ENCODE assay signal across 9 cellular contexts in genomic region chr13:43905435-43906031, GRCh38. TPM values are rescaled to one million over a fixed set of nuclear protein-coding genes. Genes with fewer than 3 reads are reported as not detected.
DNase-seq lines count a peak whose midpoint lies in the region; ATAC-seq and TF ChIP-seq lines count a peak whose summit lies in the region.
"Had no signal": no experiment of that assay in that cellular context is flagged by ENCODE, and none has a peak within 500 bp of the region (broad histone marks: within the 10 kb centered on the region; RNA-seq: fewer than 3 reads in every experiment).

No MANE protein-coding gene starts in this region.

- H3K4me2 ChIP-seq in OCI-LY3 (ENCODE audit: low read length): no peak overlapping the region

- H3K9ac ChIP-seq in OCI-LY3 (ENCODE audit: low read length): no peak overlapping the region

- peak overlapping the region in 1 of 5 experiments; percentile 44 for H3K27ac Mint-ChIP-seq in brain
- H3K27ac Mint-ChIP-seq: activated naive CD8-positive, alpha-beta T cell treated with anti-CD3 and anti-CD28 coated beads, Interleukin-2, amount 10 ng/mL, durations not matched to agents 7 days and 5 days had no signal

- TF ChIP-seq CTCF in OCI-LY3 (IDR thresholded peaks at IDR 0.05; ENCODE audit: low read depth, low read length) (peak; percentile 90), brain (conservative IDR thresholded peaks at IDR 0.05) (peak; percentile 86)

- H3K9me3 ChIP-seq in OCI-LY3 (ENCODE audit: insufficient read depth, low read length): no peaks in the 10 kb centered on the region

- H3K27me3 Mint-ChIP-seq in brain: peaks cover 3% of the 10 kb centered on the region

- H3K79me2 ChIP-seq in OCI-LY3 (ENCODE audit: low read length): no peaks in the 10 kb centered on the region

- H2AFZ ChIP-seq in OCI-LY3 (ENCODE audit: low read depth, low read length): no peak overlapping the region

- no peak overlapping the region for H3K27ac ChIP-seq in OCI-LY3 (ENCODE audit: low read length)

- no peak overlapping the region for H3K4me3 Mint-ChIP-seq in brain
- H3K4me3 Mint-ChIP-seq: activated naive CD8-positive, alpha-beta T cell treated with anti-CD3 and anti-CD28 coated beads, Interleukin-2, amount 10 ng/mL, durations not matched to agents 7 days and 5 days had no signal

- no peaks in the 10 kb centered on the region for H3K36me3 Mint-ChIP-seq in brain
- H3K36me3 Mint-ChIP-seq: activated naive CD8-positive, alpha-beta T cell treated with anti-CD3 and anti-CD28 coated beads, Interleukin-2, amount 10 ng/mL, durations not matched to agents 7 days and 5 days had no signal

- ATAC-seq in HG02884 (IDR thresholded peaks at IDR 0.05; ENCODE audit: unreplicated experiment): no peak

- DNase-seq in NCI-H2081 (lab: John Stamatoyannopoulos, UW): peak; percentile 52 to 60
- no peak for DNase-seq in NCI-H2081 treated with DMSO at 0.1 percent for 48 hours (lab: John Stamatoyannopoulos, UW)
- DNase-seq in HT1080 (ENCODE audit: low read depth): peak; percentile 61
- DNase-seq in iPS DF 4.7 (ENCODE audit: extremely low read depth, low spot score): peak; percentile 30
- peak; percentile 62 for DNase-seq in smooth muscle cell of the brain vasculature (ENCODE audit: low read depth, low spot score)
- DNase-seq: activated naive CD8-positive, alpha-beta T cell treated with anti-CD3 and anti-CD28 coated beads, Interleukin-2, amount 10 ng/mL, durations not matched to agents 7 days and 5 days had no signal

- H3K27me3 ChIP-seq in OCI-LY3 (ENCODE audit: low read depth, low read length): peaks cover 64% of the 10 kb centered on the region

- no peaks in the 10 kb centered on the region for H3K36me3 ChIP-seq in OCI-LY3 (replicated peaks; ENCODE audit: low read depth, low read length)

- peaks cover 20% of the 10 kb centered on the region for H3K4me1 Mint-ChIP-seq in brain

- H3K4me1 ChIP-seq in OCI-LY3 (ENCODE audit: low read length): no peaks in the 10 kb centered on the region

- H3K9me3 Mint-ChIP-seq in brain: no peaks in the 10 kb centered on the region
- H3K9me3 Mint-ChIP-seq: activated naive CD8-positive, alpha-beta T cell treated with anti-CD3 and anti-CD28 coated beads, Interleukin-2, amount 10 ng/mL, durations not matched to agents 7 days and 5 days had no signal

- peaks cover 4% of the 10 kb centered on the region; the same call in 1 of the 2 replicates for H4K20me1 ChIP-seq in OCI-LY3 (ENCODE audit: insufficient read depth, low read length)

- H3K4me3 ChIP-seq in OCI-LY3 (ENCODE audit: low read length): no peak overlapping the region

RNA-seq across cellular contexts. Expression of gene LACC1, which starts 25.8 kb away (rescaled TPM):
- 2.6 and 4.1 TPM in 2 replicates for total RNA-seq in HT1080 (2014; rRNA removed; shearing (Covaris generic))
- polyA plus RNA-seq in HT1080 (2015; cell fraction: cytosol; rRNA removed): 5.3 and 7.2 TPM in 2 replicates
- polyA plus RNA-seq in HT1080 (2015; cell fraction: nucleus; rRNA removed): 9.4 and 12.6 TPM in 2 replicates
- 1.4 TPM for polyA plus RNA-seq in brain (ENCODE audit: insufficient read depth, low read depth, low replicate concordance)

RNA-seq across cellular contexts. Expression of gene CCDC122, which starts 26.0 kb away (rescaled TPM):
- total RNA-seq in HT1080 (2014; rRNA removed; shearing (Covaris generic)): 4.1 and 6.1 TPM in 2 replicates
- 2.6 and 3.3 TPM in 2 replicates for polyA plus RNA-seq in HT1080 (2015; cell fraction: cytosol; rRNA removed)
- 4.2 TPM in 2 replicates for polyA plus RNA-seq in HT1080 (2015; cell fraction: nucleus; rRNA removed)
- 2.2 TPM for polyA plus RNA-seq in brain (ENCODE audit: insufficient read depth, low read depth, low replicate concordance)
